23 cellular contexts compared by ENCODE assay signal in the genomic region with DNA sequence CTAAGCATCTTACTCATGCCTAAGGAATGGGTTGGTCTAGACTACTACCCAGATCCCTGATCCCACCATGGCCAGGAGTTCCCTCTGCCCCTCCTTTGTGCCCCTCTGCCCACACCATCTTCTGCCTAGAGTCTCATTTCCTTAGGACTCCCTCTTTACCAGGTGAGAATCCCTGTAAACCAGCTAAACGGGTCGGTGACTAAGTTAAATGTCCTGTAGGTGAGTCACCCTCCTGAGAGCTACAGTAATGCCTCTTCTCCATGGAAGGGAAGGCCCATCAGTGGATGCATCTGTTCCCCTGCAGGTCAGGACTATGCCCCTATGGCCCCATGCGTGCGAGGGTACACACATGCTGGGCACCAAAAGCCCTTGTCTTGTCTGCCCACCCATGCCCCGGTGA. TPM values are rescaled to one million over a fixed set of nuclear protein-coding genes. Genes with fewer than 3 reads are reported as not detected.
DNase-seq lines count a peak whose midpoint lies in the region; ATAC-seq and TF ChIP-seq lines count a peak whose summit lies in the region.
"Had no signal": no experiment of that assay in that cellular context is flagged by ENCODE, and none has a peak within 500 bp of the region (broad histone marks: within the 10 kb centered on the region; RNA-seq: fewer than 3 reads in every experiment).

No MANE protein-coding gene starts in this region.

- no peak overlapping the region for H4K8ac ChIP-seq in trophoblast cell (ENCODE audit: low read depth, low read length)

- H3K27ac ChIP-seq in PC-3 (ENCODE audit: low read length) = 0 out of 2 replicates have a peak overlapping the region, but pooled peaks have one; percentile 2
- no peak overlapping the region for H3K27ac ChIP-seq in epithelial cell of prostate
- H3K27ac ChIP-seq in trophoblast cell (ENCODE audit: low read depth, low read length) = no peak overlapping the region
- H3K27ac ChIP-seq in tibial artery = no peak overlapping the region
- H3K27ac ChIP-seq: dorsolateral prefrontal cortex, HL-60, neural progenitor cell, skin epidermis, thoracic aorta had no signal

- H3K79me1 ChIP-seq in trophoblast cell (ENCODE audit: low read length) = no peaks in the 10 kb centered on the region

- H2BK120ac ChIP-seq in trophoblast cell (ENCODE audit: insufficient read depth, low read length, poor library complexity) = no peak overlapping the region

- H3K4me1 ChIP-seq in PC-3 (ENCODE audit: insufficient read depth, low read length) = peaks cover 15% of the 10 kb centered on the region
- peaks cover 8 to 9% of the 10 kb centered on the region in 2 experiments for H3K4me1 ChIP-seq in trophoblast cell (ENCODE audit: control insufficient read depth in 1 of 2, insufficient read depth in 2 of 2, low read length in 2 of 2)
- no peaks in the 10 kb centered on the region for H3K4me1 ChIP-seq in tibial artery
- H3K4me1 ChIP-seq: neural progenitor cell had no signal

- no peak overlapping the region for H2BK12ac ChIP-seq in trophoblast cell (ENCODE audit: low read length)

- WGBS in trophoblast cell (ENCODE audit: extremely low coverage, insufficient coverage, insufficient read length) = no CpG with 5 or more reads among the region's 5 CpGs

- H3K4me3 ChIP-seq in PC-3 (ENCODE audit: low read length) = no peak overlapping the region
- H3K4me3 ChIP-seq in trophoblast cell (ENCODE audit: low read depth, low read length) = no peak overlapping the region
- H3K4me3 ChIP-seq in tibial artery = no peak overlapping the region
- H3K4me3 ChIP-seq: dorsolateral prefrontal cortex, lung, neural progenitor cell, skin epidermis, thoracic aorta had no signal

- no peak overlapping the region for H4K91ac ChIP-seq in trophoblast cell (ENCODE audit: low read depth, low read length)

- H2AFZ ChIP-seq in PC-3 (ENCODE audit: low read length) (no peak overlapping the region), trophoblast cell (ENCODE audit: insufficient read depth, low read length, poor library complexity) (no peak overlapping the region)
- H2AFZ ChIP-seq: neural progenitor cell had no signal

- TF ChIP-seq CTCF in PC-3 (conservative IDR thresholded peaks at IDR 0.05; ENCODE audit: low read depth, low read length) (no peak), tibial artery (IDR thresholded peaks at IDR 0.05) (no peak)

- no peaks in the 10 kb centered on the region for H3K9me2 ChIP-seq in PC-3 (replicated peaks; ENCODE audit: low read length)

- no peak overlapping the region for H2AK5ac ChIP-seq in trophoblast cell (ENCODE audit: low read length)

- no peaks in the 10 kb centered on the region for H3F3A ChIP-seq in PC-3 (ENCODE audit: low read length, unreplicated experiment)

- no peak overlapping the region for H2BK5ac ChIP-seq in trophoblast cell (ENCODE audit: low read depth, low read length, poor library complexity)

- H3K27me3 ChIP-seq in PC-3 (ENCODE audit: low read length) (no peaks in the 10 kb centered on the region), trophoblast cell (ENCODE audit: insufficient read depth, low read length) (no peaks in the 10 kb centered on the region), tibial artery (no peaks in the 10 kb centered on the region)
- H3K27me3 ChIP-seq: neural progenitor cell had no signal

- peak; percentile 99 for ATAC-seq in PC-3
- ATAC-seq: activated CD4-positive, alpha-beta T cell treated with anti-CD3 and anti-CD28 coated beads for 36 hours; stimulated activated naive B cell treated with anti-CD40 and anti-IgM and Interleukin-4, amounts not matched to agents 10 μg/mL and 1 μg/mL and 100 μg/mL, for 72 hours had no signal

- no peaks in the 10 kb centered on the region for H4K20me1 ChIP-seq in PC-3 (ENCODE audit: low read length)

- no peak overlapping the region for H3K14ac ChIP-seq in trophoblast cell (ENCODE audit: low read length)

- no peak overlapping the region for H3K4ac ChIP-seq in trophoblast cell (ENCODE audit: low read depth, low read length)

- no peak overlapping the region for H3K9ac ChIP-seq in PC-3 (ENCODE audit: low read length)
- no peak overlapping the region for H3K9ac ChIP-seq in trophoblast cell (ENCODE audit: low read length)
- H3K9ac ChIP-seq: neural progenitor cell had no signal

- no peaks in the 10 kb centered on the region for H3K36me3 ChIP-seq in PC-3 (ENCODE audit: low read depth, low read length)
- no peaks in the 10 kb centered on the region for H3K36me3 ChIP-seq in trophoblast cell (ENCODE audit: control insufficient read depth in 1 of 2, insufficient read depth in 2 of 2, low read length in 2 of 2)
- H3K36me3 ChIP-seq in tibial artery = no peaks in the 10 kb centered on the region
- H3K36me3 ChIP-seq: neural progenitor cell, thoracic aorta had no signal

- POLR2A ChIA-PET in PC-3 (lab: Charles Lee; ENCODE audit: unreplicated experiment) = interaction anchor here (0.7 kb wide), 1 partner anchor 225 kb away, joined by 4 read pairs; no protein-coding TSS in a partner anchor

- no peak overlapping the region for H4K12ac ChIP-seq in trophoblast cell (ENCODE audit: low read depth, low read length)

- CTCF ChIA-PET in PC-3 (lab: Charles Lee) = no interaction called here

- BruUV-seq in PC-3 (replicated peaks; lab: Mats Ljungman, UMichigan) = no TSS peak

- H3K79me2 ChIP-seq in PC-3 (ENCODE audit: low read length) (no peaks in the 10 kb centered on the region), trophoblast cell (ENCODE audit: control insufficient read depth, insufficient read depth, low read length, poor library complexity) (no peaks in the 10 kb centered on the region)

- H3K9me3 ChIP-seq in PC-3 (ENCODE audit: low read length) (no peaks in the 10 kb centered on the region), trophoblast cell (ENCODE audit: insufficient read depth, low read depth, low read length) (no peaks in the 10 kb centered on the region), tibial artery (peaks cover 0 to 7% (median 4%) of the 10 kb centered on the region in 3 donors)
- H3K9me3 ChIP-seq: thoracic aorta had no signal

- H3K4me2 ChIP-seq in PC-3 (ENCODE audit: low read length) = peak overlapping the region; percentile 46
- H3K4me2 ChIP-seq in trophoblast cell (ENCODE audit: low read length) = no peak overlapping the region
- H3K4me2 ChIP-seq: neural progenitor cell had no signal

- DNase-seq in ELR (ENCODE audit: low read depth) = peak; percentile 67
- peak; percentile 96 for DNase-seq in PC-3
- DNase-seq in epithelial cell of prostate (ENCODE audit: low read depth, low spot score) = peak; percentile 73
- DNase-seq in trophoblast cell = peak; percentile 92 to 94
- no peak for DNase-seq in HuH-7.5 (ENCODE audit: low spot score)
- no peak for DNase-seq in tibial artery
- no peak for DNase-seq in 8988T
- DNase-seq: activated CD4-positive, alpha-beta T cell treated with anti-CD3 and anti-CD28 coated beads for 36 hours; activated naive CD4-positive, alpha-beta T cell treated with anti-CD3 and anti-CD28 coated beads, Interleukin-2, amount 50 U/mL, for 16 hours; activated T-cell treated with anti-CD3 and anti-CD28 coated beads, Interleukin-2, amount 50 U/mL, for 48 hours; dorsolateral prefrontal cortex; KG1; NCI-H1048; NCI-H187 treated with DMSO at 0.1 percent for 48 hours; NCI-H345; NCI-H82; stimulated activated CD4-positive, alpha-beta T cell treated with anti-CD3 and anti-CD28 coated beads, Interleukin-2, amount 100 ng/mL, for 24 hours; stimulated activated naive B cell treated with anti-CD40 and anti-IgM and Interleukin-4, amounts not matched to agents 10 μg/mL and 1 μg/mL and 100 μg/mL, for 72 hours had no signal

- no peak overlapping the region for H3K18ac ChIP-seq in trophoblast cell (ENCODE audit: low read length)

- intact Hi-C loops in PC-3 (cut with micrococcal nuclease) (no loop called here), tibial artery (cut with DNase I; ENCODE audit: low total_unique reads) (no loop called here)

- H3K23ac ChIP-seq in trophoblast cell (ENCODE audit: low read length) = no peak overlapping the region

RNA-seq across cellular contexts. Expression of a gene that starts 25.4 kb away (rescaled TPM):
- total RNA-seq in PC-3 (2014; rRNA removed) = 8.2 and 8.3 TPM in 2 replicates
- 2.7 and 3.5 TPM in 2 replicates for polyA plus RNA-seq in trophoblast cell (2013)

RNA-seq across cellular contexts. Expression of a gene that starts 27.1 kb away (rescaled TPM):
- 5.6 and 7.5 TPM in 2 replicates for total RNA-seq in PC-3 (2014; rRNA removed)
- 1.2 and 1.4 TPM in 2 replicates for polyA plus RNA-seq in trophoblast cell (2013)

Comparison
In these comparisons a context has a peak if more than half of its experiments do, and no peak if none do; other contexts are left out.
1. DNase-seq: peak in ELR (single experiment), PC-3 (single experiment), epithelial cell of prostate (single experiment) and trophoblast cell (2 of 2); none in HuH-7.5 (single experiment), tibial artery (0 of 2) and 8988T (single experiment).